ENCODE assay signal across 9 cellular contexts in the genomic region with DNA sequence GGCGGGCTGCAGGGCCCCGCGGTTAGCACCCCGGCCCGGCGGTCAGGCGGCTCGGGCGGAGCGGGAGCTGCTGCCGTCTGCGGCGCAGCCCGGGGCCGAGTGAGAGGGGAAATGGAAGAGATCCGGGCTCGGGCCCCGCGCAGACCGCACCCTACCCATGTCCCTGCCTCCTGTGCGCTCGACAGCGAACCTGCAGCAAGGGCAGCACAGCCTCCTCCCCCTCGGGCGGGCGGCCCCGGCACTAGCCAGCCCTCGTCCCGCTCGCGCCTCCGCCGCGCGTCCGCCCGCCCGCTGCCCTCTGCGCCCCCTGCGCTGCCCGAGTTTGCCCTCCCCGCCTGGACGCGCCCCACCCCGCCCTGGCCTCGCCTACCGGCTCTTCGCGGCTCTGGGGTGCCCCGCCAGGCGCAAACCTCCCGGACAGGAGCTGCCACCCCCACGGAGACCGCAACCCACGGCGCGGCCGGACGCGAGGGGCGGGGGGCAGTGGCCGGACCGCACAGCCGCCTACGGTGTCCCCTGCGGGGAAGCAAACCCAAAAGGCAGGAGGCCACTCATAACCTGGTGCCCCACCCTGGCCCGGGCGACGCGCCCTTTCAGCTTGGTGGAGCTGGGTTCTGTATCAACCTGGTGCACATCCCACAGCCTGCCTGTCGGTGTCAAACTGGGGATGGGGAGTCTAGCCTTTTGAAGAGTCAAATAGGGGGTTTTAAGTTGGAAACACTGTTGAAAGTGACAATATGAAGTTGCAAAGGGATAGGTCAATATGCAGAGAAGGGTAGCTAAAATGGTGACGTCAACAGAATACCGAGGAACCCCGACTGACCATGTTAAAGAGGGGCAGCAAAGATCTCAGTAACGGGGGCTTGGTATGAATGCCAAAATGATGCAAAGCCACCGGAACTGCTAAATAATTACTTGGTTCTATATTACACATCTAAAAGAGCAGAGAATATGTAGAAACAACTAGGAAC. TPM values are rescaled to one million over a fixed set of nuclear protein-coding genes. Genes with fewer than 3 reads are reported as not detected.
A peak's percentile ranks its signal among the peaks of the same experiment; 100 is the strongest.
DNase-seq lines count a peak whose midpoint lies in the region; ATAC-seq and TF ChIP-seq lines count a peak whose summit lies in the region.
"Had no signal": no experiment of that assay in that cellular context is flagged by ENCODE, and none has a peak within 500 bp of the region (broad histone marks: within the 10 kb centered on the region; RNA-seq: fewer than 3 reads in every experiment).

A gene (minus strand): TSS at position 101 of the 971 bp plus-strand sequence. CDS start 454 bp downstream, outside the sequence.

- H3K4me1 Mint-ChIP-seq in nephron progenitor cell: no peaks in the 10 kb centered on the region

- H3K27ac ChIP-seq in uterus: no peak within 1 kb of the TSS

- H3K27me3 Mint-ChIP-seq in nephron progenitor cell (ENCODE audit: low read depth, poor library complexity): peaks cover 93% of the 10 kb centered on the region

- H3K27ac Mint-ChIP-seq in nephron progenitor cell: no peak within 1 kb of the TSS

- no peaks in the 10 kb centered on the region for H3K36me3 Mint-ChIP-seq in nephron progenitor cell (ENCODE audit: low read depth)

- TF ChIP-seq POLR2A in uterus (IDR thresholded peaks at IDR 0.05): peak in 1 of 2 donors; percentile 52

- ATAC-seq in GM18873 (IDR thresholded peaks at IDR 0.05; ENCODE audit: low FRiP score, unreplicated experiment): no peak

- DNase-seq in CMK (ENCODE audit: low read depth) (peak; percentile 26), ecto neural progenitor cell (ENCODE audit: low spot score) (peak; percentile 63), nephron progenitor cell (peak; percentile 53), NCI-H2196 treated with DMSO at 0.1 percent for 48 hours (lab: John Stamatoyannopoulos, UW; ENCODE audit: unreplicated experiment) (no peak), uterus (no peak), mesenteric fat pad (ENCODE audit: low spot score) (no peak)

- no peaks in the 10 kb centered on the region for H3K9me3 Mint-ChIP-seq in nephron progenitor cell

- H3K27me3 ChIP-seq in uterus: peaks cover 18 to 48% of the 10 kb centered on the region in 2 donors

- no peaks in the 10 kb centered on the region for H3K9me3 ChIP-seq in uterus

- H3K4me3 ChIP-seq in uterus: peak within 1 kb of the TSS in 1 of 2 donors; percentile 9

- intact Hi-C loops in uterus (cut with DNase I; ENCODE audit: low total_unique reads): no loop called here

- no peak for TF ChIP-seq RAD21 in Ishikawa (IDR thresholded peaks at IDR 0.05; ENCODE audit: low read depth)

- peak within 1 kb of the TSS; percentile 29 for H3K4me3 Mint-ChIP-seq in nephron progenitor cell

- H3K36me3 ChIP-seq in uterus: no peaks in the 10 kb centered on the region

- H3K4me1 ChIP-seq in uterus: peaks cover 0 to 33% of the 10 kb centered on the region in 2 donors

- TF ChIP-seq EP300 in Ishikawa (IDR thresholded peaks at IDR 0.05; ENCODE audit: borderline replicate concordance): no peak

- TF ChIP-seq CTCF in nephron progenitor cell (IDR thresholded peaks at IDR 0.05) (no peak), uterus (IDR thresholded peaks at IDR 0.05) (no peak)

TF ChIP-seq in Ishikawa, 13 proteins besides CTCF, POLR2A, EP300 and RAD21:
- TF ChIP-seq ZBTB7A (IDR thresholded peaks at IDR 0.05; ENCODE audit: low read depth): 0 out of 2 replicates have a peak, but pooled peaks have one; percentile 26
- TF ChIP-seq, protein P1, sequence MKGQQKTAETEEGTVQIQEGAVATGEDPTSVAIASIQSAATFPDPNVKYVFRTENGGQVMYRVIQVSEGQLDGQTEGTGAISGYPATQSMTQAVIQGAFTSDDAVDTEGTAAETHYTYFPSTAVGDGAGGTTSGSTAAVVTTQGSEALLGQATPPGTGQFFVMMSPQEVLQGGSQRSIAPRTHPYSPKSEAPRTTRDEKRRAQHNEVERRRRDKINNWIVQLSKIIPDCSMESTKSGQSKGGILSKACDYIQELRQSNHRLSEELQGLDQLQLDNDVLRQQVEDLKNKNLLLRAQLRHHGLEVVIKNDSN (IDR thresholded peaks at IDR 0.05): no peak
- TF ChIP-seq EGR1 (IDR thresholded peaks at IDR 0.05): no peak
- no peak for TF ChIP-seq FOXM1 (IDR thresholded peaks at IDR 0.05; ENCODE audit: borderline replicate concordance, low read depth)
- no peak for TF ChIP-seq TCF12 (IDR thresholded peaks at IDR 0.05; ENCODE audit: low read depth)

RNA-seq across cellular contexts. Expression of the gene that starts here (rescaled TPM):
- total RNA-seq in uterus (under 1 TPM in 1 of 4 donors, not detected in 3; 0.83 TPM), mesenteric fat pad (0.26 TPM)
- total RNA-seq: kidney epithelial cell had no signal

Comparison
In these comparisons a context has a peak if more than half of its experiments do, and no peak if none do; other contexts are left out.
1. DNase-seq: peak in CMK (single experiment), ecto neural progenitor cell (single experiment) and nephron progenitor cell (single experiment); none in NCI-H2196 treated with DMSO at 0.1 percent for 48 hours (single experiment), uterus (0 of 2) and mesenteric fat pad (single experiment).